In genomic region chr21:15060776-15061175, GRCh38 we compare ENCODE assay signal across 1 cellular context.
TF ChIP-seq lines count a peak whose summit lies in the region.

No MANE protein-coding gene starts in this region.

TF ChIP-seq in K562, 482 proteins besides CTCF, POLR2A, EP300 and RAD21 (continued from another document and continues in another):
- TF ChIP-seq MGA (IDR thresholded peaks at IDR 0.05) (no peak), ZFX (CRISPR knock-in tag; IDR thresholded peaks at IDR 0.05) (no peak), POLR2AphosphoS2 (IDR thresholded peaks at IDR 0.05; ENCODE audit: low read length) (no peak), ZNF766 (CRISPR knock-in tag; conservative IDR thresholded peaks at IDR 0.05) (no peak), ARID4B (CRISPR knock-in tag; IDR thresholded peaks at IDR 0.05) (no peak), FOXJ2 (tag; IDR thresholded peaks at IDR 0.05) (no peak), TEAD4 (IDR thresholded peaks at IDR 0.05; ENCODE audit: low read length) (peak; percentile 37), TEAD4 (CRISPR knock-in tag; IDR thresholded peaks at IDR 0.05; ENCODE audit: borderline replicate concordance) (no peak), HDAC6 (IDR thresholded peaks at IDR 0.05; ENCODE audit: low read depth, low read length) (no peak), HOXB6 (CRISPR knock-in tag; IDR thresholded peaks at IDR 0.05; ENCODE audit: borderline replicate concordance) (no peak), LEF1 (IDR thresholded peaks at IDR 0.05) (peak; percentile 28), EHMT2 (IDR thresholded peaks at IDR 0.05) (peak; percentile 78), SREBF1 (IDR thresholded peaks at IDR 0.05; ENCODE audit: borderline replicate concordance, low read depth, low read length) (no peak), CXXC5 (CRISPR knock-in tag; IDR thresholded peaks at IDR 0.05) (no peak), NBN (IDR thresholded peaks at IDR 0.05; ENCODE audit: low read depth) (0 out of 2 replicates have a peak, but pooled peaks have one; percentile 26), MTA2 (IDR thresholded peaks at IDR 0.05; ENCODE audit: low read depth) (no peak), ZNF583 (CRISPR knock-in tag; IDR thresholded peaks at IDR 0.05) (no peak), TFAM (CRISPR knock-in tag; conservative IDR thresholded peaks at IDR 0.05) (no peak), ZNF75A (CRISPR knock-in tag; IDR thresholded peaks at IDR 0.05) (no peak), MAFK (IDR thresholded peaks at IDR 0.05; ENCODE audit: low read length) (no peak), PHB (CRISPR knock-in tag; IDR thresholded peaks at IDR 0.05) (no peak), DPF2 (IDR thresholded peaks at IDR 0.05) (peak; percentile 69; the same call in 1 of the 2 replicates), EZH2 (IDR thresholded peaks at IDR 0.05; ENCODE audit: borderline replicate concordance, low read depth, low read length) (no peak), ZNF407 (IDR thresholded peaks at IDR 0.05; ENCODE audit: low read depth) (no peak), ZBED1 (IDR thresholded peaks at IDR 0.05) (no peak), XRCC5 (IDR thresholded peaks at IDR 0.05; ENCODE audit: low read depth, low read length) (no peak), SP2 (IDR thresholded peaks at IDR 0.05; ENCODE audit: extremely low read depth, low read depth, low read length, poor library complexity, severe bottlenecking) (no peak), TBL1XR1 (IDR thresholded peaks at IDR 0.05; ENCODE audit: low read length in 2 of 2) (no peak)
- TF ChIP-seq, protein P1, sequence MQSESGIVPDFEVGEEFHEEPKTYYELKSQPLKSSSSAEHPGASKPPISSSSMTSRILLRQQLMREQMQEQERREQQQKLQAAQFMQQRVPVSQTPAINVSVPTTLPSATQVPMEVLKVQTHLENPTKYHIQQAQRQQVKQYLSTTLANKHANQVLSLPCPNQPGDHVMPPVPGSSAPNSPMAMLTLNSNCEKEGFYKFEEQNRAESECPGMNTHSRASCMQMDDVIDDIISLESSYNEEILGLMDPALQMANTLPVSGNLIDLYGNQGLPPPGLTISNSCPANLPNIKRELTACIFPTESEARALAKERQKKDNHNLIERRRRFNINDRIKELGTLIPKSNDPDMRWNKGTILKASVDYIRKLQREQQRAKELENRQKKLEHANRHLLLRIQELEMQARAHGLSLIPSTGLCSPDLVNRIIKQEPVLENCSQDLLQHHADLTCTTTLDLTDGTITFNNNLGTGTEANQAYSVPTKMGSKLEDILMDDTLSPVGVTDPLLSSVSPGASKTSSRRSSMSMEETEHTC (IDR thresholded peaks at IDR 0.05) = no peak
- TF ChIP-seq, protein P2, sequence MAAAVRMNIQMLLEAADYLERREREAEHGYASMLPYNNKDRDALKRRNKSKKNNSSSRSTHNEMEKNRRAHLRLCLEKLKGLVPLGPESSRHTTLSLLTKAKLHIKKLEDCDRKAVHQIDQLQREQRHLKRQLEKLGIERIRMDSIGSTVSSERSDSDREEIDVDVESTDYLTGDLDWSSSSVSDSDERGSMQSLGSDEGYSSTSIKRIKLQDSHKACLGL (CRISPR knock-in tag; IDR thresholded peaks at IDR 0.05; ENCODE audit: borderline replicate concordance, poor library complexity, severe bottlenecking) = no peak
